Comparison of ENCODE assay signal across 13 cellular contexts in genomic region chr2:222960126-222960525, GRCh38.
DNase-seq lines count a peak whose midpoint lies in the region; ATAC-seq and TF ChIP-seq lines count a peak whose summit lies in the region.
"Had no signal": no experiment of that assay in that cellular context is flagged by ENCODE, and none has a peak within 500 bp of the region (broad histone marks: within the 10 kb centered on the region; RNA-seq: fewer than 3 reads in every experiment).

No MANE protein-coding gene starts in this region.

- no peaks in the 10 kb centered on the region for H3K27me3 Mint-ChIP-seq in MCF 10A (ENCODE audit: insufficient read depth, unreplicated experiment)

- POLR2A ChIA-PET in MCF 10A (lab: Yijun Ruan, JAX), result interaction anchor here (0.7 to 1.5 kb wide), 7 partner anchors 10 to 739 kb away, joined by 3 to 5 read pairs (median 3); no protein-coding TSS in a partner anchor

- no peak overlapping the region for H3K4me2 ChIP-seq in MM.1S (ENCODE audit: low read depth, low read length)

- no peaks in the 10 kb centered on the region for H3K9me2 ChIP-seq in MM.1S (replicated peaks; ENCODE audit: insufficient read depth, low read length)

- no peak for DNase-seq in MCF 10A (ENCODE audit: unreplicated experiment)
- no peak for DNase-seq in breast epithelium (ENCODE audit: low spot score in 2 of 2)
- peak; percentile 81 for DNase-seq in amniotic epithelial cell (ENCODE audit: low read depth)
- no peak for DNase-seq in aorta
- DNase-seq in stimulated activated CD4-positive, alpha-beta T cell treated with anti-CD3 and anti-CD28 coated beads, Interleukin-15, amount 100 ng/mL, for 24 hours, result no peak
- no peak for DNase-seq in MM.1S
- no peak for DNase-seq in stimulated activated CD4-positive, alpha-beta T cell treated with anti-CD3 and anti-CD28 coated beads, Interleukin-2, amount 100 ng/mL, for 48 hours
- DNase-seq: effector CD4-positive, alpha-beta T cell; right cardiac atrium had no signal

- peaks cover 22% of the 10 kb centered on the region for H3K4me1 Mint-ChIP-seq in MCF 10A (ENCODE audit: insufficient read depth, unreplicated experiment)
- H3K4me1 Mint-ChIP-seq: B cell had no signal

- H3K27ac Mint-ChIP-seq in MCF 10A (ENCODE audit: low read depth, unreplicated experiment), result peak overlapping the region; percentile 65
- H3K27ac Mint-ChIP-seq: B cell; stimulated activated naive CD8-positive, alpha-beta T cell treated with anti-CD3 and anti-CD28 coated beads, Interleukin-15, Interleukin-2, amounts not matched to agents 100 ng/mL and 50 ng/mL, for 24 hours had no signal

- no peaks in the 10 kb centered on the region for H3K79me2 ChIP-seq in MM.1S (ENCODE audit: low read length)

- no peak overlapping the region for H3K9ac ChIP-seq in MM.1S (ENCODE audit: low read length)

- TF ChIP-seq CTCF in MCF 10A (IDR thresholded peaks at IDR 0.05; ENCODE audit: unreplicated experiment), result no peak
- TF ChIP-seq CTCF in breast epithelium (IDR thresholded peaks at IDR 0.05), result no peak
- TF ChIP-seq CTCF in MM.1S (IDR thresholded peaks at IDR 0.05; ENCODE audit: low read length), result no peak

- no peaks in the 10 kb centered on the region for H3K27me3 ChIP-seq in breast epithelium
- H3K27me3 ChIP-seq in aorta (ENCODE audit: control insufficient read depth in 1 of 2, insufficient read depth in 2 of 2, low read length in 1 of 2), result no peaks in the 10 kb centered on the region
- no peaks in the 10 kb centered on the region for H3K27me3 ChIP-seq in MM.1S (replicated peaks; ENCODE audit: insufficient read depth, low read length)

- H3K4me3 Mint-ChIP-seq in MCF 10A (ENCODE audit: unreplicated experiment), result no peak overlapping the region
- H3K4me3 Mint-ChIP-seq: B cell; stimulated activated naive CD8-positive, alpha-beta T cell treated with anti-CD3 and anti-CD28 coated beads, Interleukin-15, Interleukin-2, amounts not matched to agents 100 ng/mL and 50 ng/mL, for 24 hours had no signal

- TF ChIP-seq POLR2A in breast epithelium (IDR thresholded peaks at IDR 0.05), result no peak

- intact Hi-C loops in MCF 10A (cut with micrococcal nuclease) (no loop called here), breast epithelium (cut with DNase I; ENCODE audit: low total_unique reads) (no loop called here), aorta (cut with DNase I) (no loop called here)

- H3K9me3 Mint-ChIP-seq in MCF 10A (ENCODE audit: unreplicated experiment), result no peaks in the 10 kb centered on the region
- H3K9me3 Mint-ChIP-seq: stimulated activated naive CD8-positive, alpha-beta T cell treated with anti-CD3 and anti-CD28 coated beads, Interleukin-15, Interleukin-2, amounts not matched to agents 100 ng/mL and 50 ng/mL, for 24 hours had no signal

- no peak overlapping the region for H3K4me3 ChIP-seq in breast epithelium
- no peak overlapping the region for H3K4me3 ChIP-seq in aorta (ENCODE audit: low read length in 2 of 2)
- H3K4me3 ChIP-seq in MM.1S (ENCODE audit: low read length), result no peak overlapping the region
- H3K4me3 ChIP-seq: K562 had no signal

- no peaks in the 10 kb centered on the region for H4K20me1 ChIP-seq in MM.1S (ENCODE audit: insufficient read depth, low read length)

- H3K36me3 Mint-ChIP-seq in MCF 10A (ENCODE audit: insufficient read depth, unreplicated experiment), result no peaks in the 10 kb centered on the region

- H3K9me3 ChIP-seq in breast epithelium (no peaks in the 10 kb centered on the region), aorta (ENCODE audit: control insufficient read depth, low read length) (no peaks in the 10 kb centered on the region), MM.1S (replicated peaks; ENCODE audit: insufficient read depth, low read length) (no peaks in the 10 kb centered on the region)

- peak; percentile 85 for ATAC-seq in HG03066 (IDR thresholded peaks at IDR 0.05; ENCODE audit: low read depth, unreplicated experiment)
- ATAC-seq in aorta (ENCODE audit: low FRiP score), result peak; percentile 11
- ATAC-seq: right cardiac atrium had no signal

- H3K36me3 ChIP-seq in breast epithelium (no peaks in the 10 kb centered on the region), aorta (ENCODE audit: control insufficient read depth in 1 of 2, insufficient read depth in 2 of 2, low read length in 1 of 2) (no peaks in the 10 kb centered on the region), MM.1S (replicated peaks; ENCODE audit: insufficient read depth, low read length) (no peaks in the 10 kb centered on the region)

- H3F3A ChIP-seq in MM.1S (ENCODE audit: insufficient read depth, low read length), result no peaks in the 10 kb centered on the region

- 51 to 57% methylated on average over 6 of the region's 6 CpGs for WGBS in aorta, 2 donors

- BruUV-seq in MCF 10A (replicated peaks; lab: Mats Ljungman, UMichigan), result no TSS peak

- H3K4me1 ChIP-seq in breast epithelium, result no peaks in the 10 kb centered on the region
- no peaks in the 10 kb centered on the region for H3K4me1 ChIP-seq in aorta (ENCODE audit: control insufficient read depth in 1 of 2, insufficient read depth in 2 of 2, low read length in 2 of 2)
- no peaks in the 10 kb centered on the region for H3K4me1 ChIP-seq in MM.1S (ENCODE audit: low read length)

- CTCF ChIA-PET in MCF 10A (lab: Yijun Ruan, JAX), result interaction anchor here (1.0 to 3.2 kb wide), 6 partner anchors 12 to 268 kb away, joined by 4 to 18 read pairs (median 4); no protein-coding TSS in a partner anchor

- H3K27ac ChIP-seq in breast epithelium, result no peak overlapping the region
- H3K27ac ChIP-seq in aorta (ENCODE audit: low read depth in 1 of 2, low read length in 2 of 2), result no peak overlapping the region
- H3K27ac ChIP-seq in MM.1S (ENCODE audit: low read length), result no peak overlapping the region

- no peak overlapping the region for H2AFZ ChIP-seq in MM.1S (ENCODE audit: low read length)
